8 cellular contexts compared by ENCODE assay signal in genomic region chr15:90934256-90934948, GRCh38. TPM values are rescaled to one million over a fixed set of nuclear protein-coding genes. Genes with fewer than 3 reads are reported as not detected.
DNase-seq lines count a peak whose midpoint lies in the region; ATAC-seq and TF ChIP-seq lines count a peak whose summit lies in the region.

No MANE protein-coding gene starts in this region.

- TF ChIP-seq CTCF in GM12864 (IDR thresholded peaks at IDR 0.05; ENCODE audit: low read depth, low read length, missing control alignments) = peak; percentile 95

- peak; percentile 34 for ATAC-seq in HG02981 (IDR thresholded peaks at IDR 0.05; ENCODE audit: unreplicated experiment)
- peak; percentile 71 for ATAC-seq in sciatic nerve
- ATAC-seq in HG02623 (IDR thresholded peaks at IDR 0.05; ENCODE audit: unreplicated experiment) = no peak

- DNase-seq in GM12864 (ENCODE audit: low read depth) = peak; percentile 77
- DNase-seq in NCI-H2029 treated with DMSO at 0.1 percent for 48 hours (lab: John Stamatoyannopoulos, UW) = peak; percentile 42
- DNase-seq in T1000 (lab: John Stamatoyannopoulos, UW) = peak; percentile 58
- DNase-seq in astrocyte of the hippocampus (ENCODE audit: low read depth, low spot score) = peak; percentile 91
- DNase-seq in hypothalamus (lab: John Stamatoyannopoulos, UW) = peak; percentile 17 to 91 (median 69)
- DNase-seq in sciatic nerve (ENCODE audit: low spot score) = peak; percentile 93

- intact Hi-C loops in sciatic nerve (cut with DNase I) = loop anchor here (2.0 kb wide), 1 partner anchor 32 kb away; the partner anchor contains the start of gene MAN2A2

- peak overlapping the region; percentile 86 for H3K4me3 ChIP-seq in GM12864 (ENCODE audit: low read depth, low read length)

RNA-seq across cellular contexts. Expression of gene UNC45A, which starts 0.7 kb away (rescaled TPM):
- 56.8 TPM for total RNA-seq in sciatic nerve

RNA-seq across cellular contexts. Expression of gene HDDC3, which starts 2.1 kb away (rescaled TPM):
- 12.7 TPM for total RNA-seq in sciatic nerve

RNA-seq across cellular contexts. Expression of gene RCCD1, which starts 20.3 kb away (rescaled TPM):
- total RNA-seq in sciatic nerve = 12.4 TPM

RNA-seq across cellular contexts. Expression of gene MAN2A2, which starts 31.3 kb away (rescaled TPM):
- total RNA-seq in sciatic nerve = 150 TPM

RNA-seq across cellular contexts. Expression of gene FES, which starts 50.1 kb away (rescaled TPM):
- 44.8 TPM for total RNA-seq in sciatic nerve

Comparison
In these comparisons a context has a peak if more than half of its experiments do, and no peak if none do; other contexts are left out.
1. DNase-seq: peak in every context shown above with its lines; median percentile 93 in sciatic nerve; 91 in astrocyte of the hippocampus; 77 in GM12864; 69 in hypothalamus; 58 in T1000; 42 in NCI-H2029 treated with DMSO at 0.1 percent for 48 hours.